ENCODE assay signal across 9 cellular contexts in the genomic region with DNA sequence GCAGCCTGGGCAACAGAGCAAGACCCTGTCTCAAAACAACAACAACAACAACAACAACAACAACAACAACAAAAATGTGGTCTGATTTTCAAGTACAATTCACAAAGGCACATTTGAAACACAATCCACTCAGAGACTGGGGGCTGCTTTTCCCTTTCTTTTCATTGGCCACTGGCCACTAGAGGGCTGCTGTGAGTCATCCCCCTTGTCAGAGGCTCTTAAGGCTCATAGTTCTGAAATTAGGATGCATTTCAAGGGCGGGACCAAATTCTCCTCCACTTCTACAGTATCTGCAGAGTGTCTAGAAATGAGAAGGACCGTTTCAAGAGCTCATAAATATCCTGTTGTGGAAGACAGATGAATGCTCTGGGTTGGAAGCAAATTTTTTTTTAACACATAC.
DNase-seq lines count a peak whose midpoint lies in the region; ATAC-seq, FAIRE-seq and TF ChIP-seq lines count a peak whose summit lies in the region.
"Had no signal": no experiment of that assay in that cellular context is flagged by ENCODE, and none has a peak within 500 bp of the region (broad histone marks: within the 10 kb centered on the region; RNA-seq: fewer than 3 reads in every experiment).

No MANE protein-coding gene starts in this region.

- H3K79me2 ChIP-seq in smooth muscle cell (ENCODE audit: low read depth) = no peaks in the 10 kb centered on the region

- 35% methylated on average over 2 of the region's 2 CpGs for WGBS in smooth muscle cell (ENCODE audit: low lambda C conversion rate)

- H3K4me2 ChIP-seq in smooth muscle cell = no peak overlapping the region

- H3K36me3 ChIP-seq in BE2C = no peaks in the 10 kb centered on the region
- H3K36me3 ChIP-seq in bronchial epithelial cell (ENCODE audit: control insufficient read depth, insufficient read depth, low read length) = no peaks in the 10 kb centered on the region
- H3K36me3 ChIP-seq in smooth muscle cell (ENCODE audit: low read depth) = no peaks in the 10 kb centered on the region
- no peaks in the 10 kb centered on the region for H3K36me3 ChIP-seq in Peyer's patch

- no peaks in the 10 kb centered on the region for H3F3A ChIP-seq in smooth muscle cell (ENCODE audit: low read depth)

- H3K4me3 ChIP-seq in BE2C (ENCODE audit: low read depth, low read length) = no peak overlapping the region
- no peak overlapping the region for H3K4me3 ChIP-seq in bronchial epithelial cell (ENCODE audit: low read depth, low read length)
- H3K4me3 ChIP-seq in smooth muscle cell = no peak overlapping the region
- no peak overlapping the region for H3K4me3 ChIP-seq in Peyer's patch

- H3K9ac ChIP-seq in smooth muscle cell (ENCODE audit: low read depth) = no peak overlapping the region

- FAIRE-seq in bronchial epithelial cell (lab: Jason Lieb, UNC) = no peak
- FAIRE-seq: endometrium had no signal

- H3K9me3 ChIP-seq in BE2C = no peaks in the 10 kb centered on the region
- no peaks in the 10 kb centered on the region for H3K9me3 ChIP-seq in smooth muscle cell (replicated peaks; ENCODE audit: low read depth)
- no peaks in the 10 kb centered on the region for H3K9me3 ChIP-seq in Peyer's patch

- peak; percentile 30 for DNase-seq in BE2C
- DNase-seq in Kasumi-1 (lab: John Stamatoyannopoulos, UW) = peak; percentile 51 to 53
- DNase-seq in bronchial epithelial cell (ENCODE audit: low read depth) = peak; percentile 31
- no peak for DNase-seq in smooth muscle cell (lab: John Stamatoyannopoulos, UW; ENCODE audit: unreplicated experiment)
- no peak for DNase-seq in amygdala (lab: John Stamatoyannopoulos, UW)
- DNase-seq in medulla oblongata (ENCODE audit: extremely low spot score) = no peak
- no peak for DNase-seq in Peyer's patch

- TF ChIP-seq CTCF in BE2C (IDR thresholded peaks at IDR 0.05; ENCODE audit: low read depth, low read length) (peak; percentile 74), bronchial epithelial cell (IDR thresholded peaks at IDR 0.05; ENCODE audit: insufficient read depth, low read length, severe bottlenecking) (peak; percentile 66), smooth muscle cell (IDR thresholded peaks at IDR 0.05; ENCODE audit: borderline replicate concordance, insufficient read depth, poor library complexity, severe bottlenecking) (peak; percentile 51), Peyer's patch (IDR thresholded peaks at IDR 0.05) (no peak)

- no peaks in the 10 kb centered on the region for H4K20me1 ChIP-seq in smooth muscle cell (ENCODE audit: low read depth)

- TF ChIP-seq POLR2A in Peyer's patch (IDR thresholded peaks at IDR 0.05) = no peak

- no peak overlapping the region for H3K27ac ChIP-seq in smooth muscle cell (ENCODE audit: low read depth)
- no peak overlapping the region for H3K27ac ChIP-seq in Peyer's patch

- H3K27me3 ChIP-seq in BE2C (no peaks in the 10 kb centered on the region), bronchial epithelial cell (ENCODE audit: control insufficient read depth, insufficient read depth, low read length) (no peaks in the 10 kb centered on the region), smooth muscle cell (ENCODE audit: low read depth) (no peaks in the 10 kb centered on the region), Peyer's patch (no peaks in the 10 kb centered on the region)

- H2AFZ ChIP-seq in smooth muscle cell (ENCODE audit: low read depth) = no peak overlapping the region

- ATAC-seq in GM18867 (IDR thresholded peaks at IDR 0.05; ENCODE audit: unreplicated experiment) = peak; percentile 74

- H3K4me1 ChIP-seq in BE2C (peaks cover 12% of the 10 kb centered on the region), smooth muscle cell (ENCODE audit: low read depth) (peaks cover 12% of the 10 kb centered on the region), Peyer's patch (no peaks in the 10 kb centered on the region)

Comparison
In these comparisons a context has a peak if more than half of its experiments do, and no peak if none do; other contexts are left out.
1. DNase-seq: peak in BE2C (single experiment), Kasumi-1 (2 of 2) and bronchial epithelial cell (single experiment); none in smooth muscle cell (single experiment), amygdala (0 of 56), medulla oblongata (single experiment) and Peyer's patch (0 of 3).
2. CTCF ChIP-seq: peak in BE2C (single experiment), bronchial epithelial cell (single experiment) and smooth muscle cell (single experiment); none in Peyer's patch (0 of 6).